11 cellular contexts compared by ENCODE assay signal in genomic region chr17:21033350-21033749, GRCh38. TPM values are rescaled to one million over a fixed set of nuclear protein-coding genes. Genes with fewer than 3 reads are reported as not detected.
DNase-seq lines count a peak whose midpoint lies in the region; ATAC-seq, FAIRE-seq and TF ChIP-seq lines count a peak whose summit lies in the region.
"Had no signal": no experiment of that assay in that cellular context is flagged by ENCODE, and none has a peak within 500 bp of the region (broad histone marks: within the 10 kb centered on the region; RNA-seq: fewer than 3 reads in every experiment).

No MANE protein-coding gene starts in this region.

- no peak for TF ChIP-seq EP300 in K562 (IDR thresholded peaks at IDR 0.05; ENCODE audit: low read length)

- no peak overlapping the region for H3K4me3 ChIP-seq in CD4-positive, CD25-positive, alpha-beta regulatory T cell (ENCODE audit: low read depth, low read length)
- H3K4me3 ChIP-seq in KMS-11 (IDR thresholded peaks at IDR 0.05; ENCODE audit: insufficient read depth, low read depth, low read length) (no peak overlapping the region), K562 (no peak overlapping the region), WERI-Rb-1 (ENCODE audit: low read depth, low read length) (no peak overlapping the region)

- H3K36me3 Mint-ChIP-seq in CD4-positive, CD25-positive, alpha-beta regulatory T cell, result peaks cover 8% of the 10 kb centered on the region
- no peaks in the 10 kb centered on the region for H3K36me3 Mint-ChIP-seq in natural killer cell
- H3K36me3 Mint-ChIP-seq in Calu3 (ENCODE audit: insufficient read depth, unreplicated experiment), result peaks cover 24% of the 10 kb centered on the region

- H4K20me1 ChIP-seq in KMS-11 (ENCODE audit: insufficient read depth), result peaks cover 27% of the 10 kb centered on the region; the same call in 1 of the 2 replicates
- peaks cover 74% of the 10 kb centered on the region for H4K20me1 ChIP-seq in K562 (replicated peaks; ENCODE audit: control insufficient read depth, insufficient read depth, low read length)

- no peak overlapping the region for H3K27ac ChIP-seq in CD4-positive, CD25-positive, alpha-beta regulatory T cell (ENCODE audit: insufficient read depth, low read length, poor library complexity, severe bottlenecking)
- no peak overlapping the region for H3K27ac ChIP-seq in KMS-11
- peak overlapping the region; percentile 36; the same call in 1 of the 3 replicates for H3K27ac ChIP-seq in K562 (ENCODE audit: extremely low read depth, low read depth, low read length)
- H3K27ac ChIP-seq in WERI-Rb-1, result no peak overlapping the region

- no peak for TF ChIP-seq POLR2A in K562 (conservative IDR thresholded peaks at IDR 0.05)

- H3K9me3 ChIP-seq in CD4-positive, CD25-positive, alpha-beta regulatory T cell (ENCODE audit: control insufficient read depth in 2 of 2, low read length in 2 of 2), result no peaks in the 10 kb centered on the region
- H3K9me3 ChIP-seq in K562 (replicated peaks; ENCODE audit: control insufficient read depth, insufficient read depth, low read depth, low read length) (no peaks in the 10 kb centered on the region), WERI-Rb-1 (ENCODE audit: severe bottlenecking) (no peaks in the 10 kb centered on the region)

- BruUV-seq in K562 (replicated peaks; lab: Mats Ljungman, UMichigan) (no TSS peak), Calu3 (replicated peaks; lab: Mats Ljungman, UMichigan) (no TSS peak)

- H3K36me3 ChIP-seq in CD4-positive, CD25-positive, alpha-beta regulatory T cell (ENCODE audit: control insufficient read depth, insufficient read depth, low read length), result peaks cover 8% of the 10 kb centered on the region
- no peaks in the 10 kb centered on the region for H3K36me3 ChIP-seq in KMS-11 (ENCODE audit: insufficient read depth)
- H3K36me3 ChIP-seq in K562 (ENCODE audit: control insufficient read depth, insufficient read depth, low read length), result peaks cover 80% of the 10 kb centered on the region; the same call in 2 of the 3 replicates
- H3K36me3 ChIP-seq in WERI-Rb-1, result peaks cover 69% of the 10 kb centered on the region

- DNase-seq in CD4-positive, CD25-positive, alpha-beta regulatory T cell, result no peak
- peak in 1 of 4 experiments; percentile 39 for DNase-seq in K562 (ENCODE audit: extremely low read depth in 1 of 4, low spot score in 3 of 4)
- no peak for DNase-seq in natural killer cell
- no peak for DNase-seq in WERI-Rb-1
- DNase-seq in Calu3, result no peak
- no peak for DNase-seq in NCI-H2171 treated with DMSO at 0.1 percent for 48 hours (lab: John Stamatoyannopoulos, UW)
- DNase-seq: COR-L47, NCI-H1694 had no signal

- FAIRE-seq in K562 (lab: Jason Lieb, UNC), result no peak
- FAIRE-seq: endometrium had no signal

- 44% methylated on average over 2 of the region's 2 CpGs for WGBS in K562 (ENCODE audit: insufficient coverage, low coverage, missing lambda C conversion rate)

- no peak for ATAC-seq in CD4-positive, CD25-positive, alpha-beta regulatory T cell (ENCODE audit: low read depth in 2 of 2)
- peak; percentile 39; the same call in 1 of the 3 replicates for ATAC-seq in K562
- peak; percentile 30 to 63 (median 40) for ATAC-seq in natural killer cell
- ATAC-seq in GM18861 (IDR thresholded peaks at IDR 0.05; ENCODE audit: unreplicated experiment), result no peak

- peak overlapping the region in 2 of 3 donors; percentile 70 to 88 for H3K27ac Mint-ChIP-seq in CD4-positive, CD25-positive, alpha-beta regulatory T cell
- H3K27ac Mint-ChIP-seq in natural killer cell (peak overlapping the region; percentile 90), Calu3 (ENCODE audit: unreplicated experiment) (no peak overlapping the region)

- H3K4me3 Mint-ChIP-seq in CD4-positive, CD25-positive, alpha-beta regulatory T cell, result peak overlapping the region in 3 of 4 donors; percentile 6 to 57 (median 44)
- H3K4me3 Mint-ChIP-seq in natural killer cell, result peak overlapping the region; percentile 72
- H3K4me3 Mint-ChIP-seq in Calu3 (ENCODE audit: low read depth, unreplicated experiment), result no peak overlapping the region

- CTCF ChIA-PET in K562 (lab: Yijun Ruan, JAX; ENCODE audit: low intra/inter-chr PET ratio), result no interaction called here
- CTCF ChIA-PET in Calu3 (lab: Charles Lee), result no interaction called here

- peaks cover 3% of the 10 kb centered on the region for H3K9me1 ChIP-seq in K562 (ENCODE audit: control insufficient read depth, insufficient read depth, low read length)

- no peak for TF ChIP-seq CTCF in KMS-11 (conservative IDR thresholded peaks at IDR 0.05; ENCODE audit: low read depth, low read length)
- TF ChIP-seq CTCF in K562 (IDR thresholded peaks at IDR 0.05 in 2 of 3, conservative IDR thresholded peaks at IDR 0.05 in 1 of 3; ENCODE audit: insufficient read depth in 2 of 3, low read depth in 1 of 3, low read length in 3 of 3), result no peak
- TF ChIP-seq CTCF in natural killer cell (IDR thresholded peaks at IDR 0.05), result no peak
- no peak for TF ChIP-seq CTCF in WERI-Rb-1 (IDR thresholded peaks at IDR 0.05; ENCODE audit: low read depth, low read length)
- no peak for TF ChIP-seq CTCF in Calu3 (IDR thresholded peaks at IDR 0.05; ENCODE audit: unreplicated experiment)

- no peaks in the 10 kb centered on the region for H3K27me3 ChIP-seq in CD4-positive, CD25-positive, alpha-beta regulatory T cell (ENCODE audit: control insufficient read depth, insufficient read depth, low read length)
- H3K27me3 ChIP-seq in KMS-11 (ENCODE audit: insufficient read depth, low read depth), result no peaks in the 10 kb centered on the region
- no peaks in the 10 kb centered on the region for H3K27me3 ChIP-seq in K562 (ENCODE audit: control insufficient read depth in 2 of 2, insufficient read depth in 2 of 2, low read length in 2 of 2)
- H3K27me3 ChIP-seq in WERI-Rb-1 (ENCODE audit: insufficient read depth, low read depth, severe bottlenecking), result no peaks in the 10 kb centered on the region

- H3K79me2 ChIP-seq in KMS-11 (ENCODE audit: insufficient read depth, low read depth) (peaks cover 100% of the 10 kb centered on the region), K562 (ENCODE audit: control insufficient read depth, insufficient read depth, low read length) (peaks cover 98% of the 10 kb centered on the region)

- H3K4me1 Mint-ChIP-seq in CD4-positive, CD25-positive, alpha-beta regulatory T cell, result peaks cover 31 to 97% (median 79%) of the 10 kb centered on the region in 4 donors
- peaks cover 69 to 85% of the 10 kb centered on the region in 2 donors for H3K4me1 Mint-ChIP-seq in natural killer cell
- H3K4me1 Mint-ChIP-seq in Calu3 (ENCODE audit: low read depth, unreplicated experiment), result peaks cover 41% of the 10 kb centered on the region

- POLR2A ChIA-PET in K562 (lab: Yijun Ruan, JAX), result interaction anchor here (1.3 to 2.9 kb wide), 4 partner anchors 9 to 94 kb away, joined by 4 to 17 read pairs (median 8); partner anchors contain the start of genes DHRS7B and USP22

- TF ChIP-seq RAD21 in K562 (CRISPR knock-in tag; conservative IDR thresholded peaks at IDR 0.05 in 1 of 2, IDR thresholded peaks at IDR 0.05 in 1 of 2), result no peak

- H3K27me3 Mint-ChIP-seq in CD4-positive, CD25-positive, alpha-beta regulatory T cell, result no peaks in the 10 kb centered on the region
- H3K27me3 Mint-ChIP-seq in natural killer cell (ENCODE audit: low read depth in 2 of 2), result no peaks in the 10 kb centered on the region
- H3K27me3 Mint-ChIP-seq in Calu3 (ENCODE audit: unreplicated experiment), result no peaks in the 10 kb centered on the region

- H3K9ac ChIP-seq in KMS-11 (no peak overlapping the region), K562 (ENCODE audit: insufficient read depth in 1 of 2, low read depth in 2 of 2, low read length in 2 of 2) (no peak overlapping the region)

- intact Hi-C loops in K562 (cut with micrococcal nuclease), result no loop called here
- intact Hi-C loops in natural killer cell (cut with micrococcal nuclease), result no loop called here
- intact Hi-C loops in Calu3 (cut with micrococcal nuclease; ENCODE audit: unreplicated experiment), result no loop called here

- H3K4me1 ChIP-seq in CD4-positive, CD25-positive, alpha-beta regulatory T cell (ENCODE audit: control insufficient read depth, insufficient read depth, low read length, poor library complexity, severe bottlenecking), result peaks cover 81% of the 10 kb centered on the region
- H3K4me1 ChIP-seq in KMS-11 (ENCODE audit: low read depth, poor library complexity, severe bottlenecking), result peaks cover 86% of the 10 kb centered on the region
- peaks cover 2 to 31% of the 10 kb centered on the region in 2 experiments; a peak in 3 of 5 replicates for H3K4me1 ChIP-seq in K562 (replicated peaks in 1 of 2; ENCODE audit: control insufficient read depth in 2 of 2, insufficient read depth in 2 of 2, low read length in 2 of 2)

- peak overlapping the region; percentile 84; the same call in 1 of the 2 replicates for H3K4me2 ChIP-seq in KMS-11
- H3K4me2 ChIP-seq in K562 (ENCODE audit: insufficient read depth, low read length), result peak overlapping the region; percentile 32; the same call in 1 of the 2 replicates

- no peak overlapping the region for H2AFZ ChIP-seq in KMS-11 (ENCODE audit: low read depth)
- H2AFZ ChIP-seq in K562 (ENCODE audit: low read depth, low read length), result no peak overlapping the region

- in situ Hi-C loops in K562 (cut with MboI), result no loop called here

- H3K9me3 Mint-ChIP-seq in CD4-positive, CD25-positive, alpha-beta regulatory T cell, result no peaks in the 10 kb centered on the region
- no peaks in the 10 kb centered on the region for H3K9me3 Mint-ChIP-seq in natural killer cell
- H3K9me3 Mint-ChIP-seq in Calu3 (ENCODE audit: low read depth, unreplicated experiment), result no peaks in the 10 kb centered on the region

RNA-seq across cellular contexts. Expression of gene USP22, which starts 9.5 kb away (rescaled TPM):
- total RNA-seq in CD4-positive, CD25-positive, alpha-beta regulatory T cell, result 152 TPM
- 10 to 100 TPM; 32.1 to 39.8 (median 37.9) TPM for polyA plus RNA-seq in CD4-positive, CD25-positive, alpha-beta regulatory T cell
- total RNA-seq in K562 (2011; cell fraction: chromatin; rRNA removed; ENCODE audit: low replicate concordance), result 184 and 279 TPM in 2 replicates
- total RNA-seq in K562 (2011; cell fraction: nucleolus; rRNA removed), result 118 and 126 TPM in 2 replicates
- 105 and 120 TPM in 2 replicates for total RNA-seq in K562 (2011; cell fraction: nucleoplasm; rRNA removed)
- total RNA-seq in K562 (2014; rRNA removed) (54.3 and 71.1 TPM in 2 replicates), K562 (2014; rRNA removed; fragmentation: Illumina TruSeq; extraction: Trizol) (59.6 and 61.6 TPM in 2 replicates), K562 (2015; rRNA removed; fragmentation: Illumina TruSeq; extraction: Trizol) (56.2 and 58.9 TPM in 2 replicates), K562 (2021) (105 and 113 TPM in 2 replicates), natural killer cell (100 to 1,000 TPM; 121 to 155 (median 140) TPM), Calu3 (2022) (147 and 150 TPM in 2 replicates)
- polyA plus RNA-seq in K562 (2011; rRNA removed) (79.9 and 93.3 TPM in 2 replicates), K562 (2014; fragmentation: Illumina TruSeq; extraction: Trizol) (77.5 and 91.3 TPM in 2 replicates), K562 (2014; fragmentation: Nextera tagmentation; extraction: Ambion mirVana) (1 to 10 TPM; 6.5 to 7.5 TPM), K562 (2014; rRNA removed) (46.4 and 51.6 TPM in 2 replicates)
- polyA plus RNA-seq in K562 (2011; cell fraction: cytosol; rRNA removed), result 50.7 and 75.4 TPM in 2 replicates
- polyA plus RNA-seq in K562 (2011; cell fraction: nucleus; rRNA removed), result 89.8 and 116 TPM in 2 replicates
- 70.3 and 91.2 TPM in 2 replicates for polyA plus RNA-seq in K562 (2012)
- 158 and 167 TPM in 2 replicates for polyA minus RNA-seq in K562 (2011; rRNA and poly(A)+ RNA removed)
- polyA minus RNA-seq in K562 (2011; cell fraction: cytosol; rRNA and poly(A)+ RNA removed), result 74.7 and 128 TPM in 2 replicates
- 43.2 and 82.8 TPM in 2 replicates for polyA minus RNA-seq in K562 (2011; cell fraction: nucleus; rRNA and poly(A)+ RNA removed)

Comparison
In these comparisons a context has a peak if more than half of its experiments do, and no peak if none do; other contexts are left out.
1. ATAC-seq: peak in K562 (single experiment) and natural killer cell (3 of 3); none in CD4-positive, CD25-positive, alpha-beta regulatory T cell (0 of 2) and GM18861 (single experiment).